In the genomic region with DNA sequence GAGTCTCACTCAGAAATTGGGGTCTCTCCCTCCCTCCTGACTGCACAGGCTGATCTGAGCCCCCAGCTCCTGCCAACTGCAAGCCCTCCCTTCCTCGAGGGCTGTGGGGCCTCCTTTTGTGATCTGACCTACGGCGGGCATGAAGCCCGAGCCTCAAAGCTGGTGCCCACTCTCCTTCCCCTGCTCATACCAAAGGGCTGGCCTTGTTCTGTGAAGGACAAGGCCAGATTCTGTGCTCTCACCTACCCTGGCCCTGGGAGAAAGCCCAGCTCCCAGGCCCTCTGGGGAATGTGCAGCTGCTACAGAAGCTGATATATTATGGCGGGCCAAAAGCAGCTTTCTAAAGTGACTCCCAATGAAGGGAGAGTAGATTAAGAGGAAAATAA, we compare ENCODE assay signal across 1 cellular context.
TF ChIP-seq lines count a peak whose summit lies in the region.

No MANE protein-coding gene starts in this region.

TF ChIP-seq in WTC11, 78 proteins besides CTCF, POLR2A, EP300 and RAD21 (continued from another document):
- TF ChIP-seq, protein P1, sequence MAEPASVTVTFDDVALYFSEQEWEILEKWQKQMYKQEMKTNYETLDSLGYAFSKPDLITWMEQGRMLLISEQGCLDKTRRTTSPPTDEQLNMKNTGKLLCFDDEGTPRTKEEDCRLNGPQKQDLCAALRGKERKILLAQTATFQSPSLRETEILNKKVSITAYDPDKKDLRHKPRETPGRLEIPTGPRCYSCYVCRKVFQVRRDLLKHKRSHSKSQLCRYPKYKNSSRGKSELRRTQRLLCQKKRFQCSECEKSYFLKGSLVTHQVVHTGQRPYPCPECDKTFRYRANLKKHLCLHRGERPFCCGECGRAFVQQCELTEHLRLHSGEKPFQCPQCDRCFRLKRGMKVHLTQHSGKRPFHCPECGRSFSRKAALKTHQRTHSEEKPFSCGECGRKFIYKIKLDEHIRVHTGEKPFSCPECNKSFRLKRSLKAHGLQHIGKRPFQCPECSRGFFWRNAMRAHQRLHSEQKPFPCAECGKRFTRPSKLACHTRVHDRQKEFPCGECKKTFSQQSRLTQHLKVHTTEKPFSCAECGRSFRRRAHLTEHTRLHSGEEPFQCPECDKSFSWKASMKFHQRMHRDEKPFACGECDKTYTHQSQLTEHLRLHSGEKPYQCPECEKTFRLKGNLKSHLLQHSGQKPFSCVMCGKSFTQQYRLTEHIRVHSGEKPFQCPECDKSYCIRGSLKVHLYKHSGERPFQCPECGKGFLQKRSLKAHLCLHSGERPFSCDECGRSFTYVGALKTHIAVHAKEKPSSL (CRISPR knock-in tag; conservative IDR thresholded peaks at IDR 0.05): no peak
- no peak for TF ChIP-seq ZNF138 (CRISPR knock-in tag; conservative IDR thresholded peaks at IDR 0.05)
- TF ChIP-seq PRDM15 (CRISPR knock-in tag; IDR thresholded peaks at IDR 0.05): no peak
